Comparison of ENCODE assay signal across 10 cellular contexts in the genomic region with DNA sequence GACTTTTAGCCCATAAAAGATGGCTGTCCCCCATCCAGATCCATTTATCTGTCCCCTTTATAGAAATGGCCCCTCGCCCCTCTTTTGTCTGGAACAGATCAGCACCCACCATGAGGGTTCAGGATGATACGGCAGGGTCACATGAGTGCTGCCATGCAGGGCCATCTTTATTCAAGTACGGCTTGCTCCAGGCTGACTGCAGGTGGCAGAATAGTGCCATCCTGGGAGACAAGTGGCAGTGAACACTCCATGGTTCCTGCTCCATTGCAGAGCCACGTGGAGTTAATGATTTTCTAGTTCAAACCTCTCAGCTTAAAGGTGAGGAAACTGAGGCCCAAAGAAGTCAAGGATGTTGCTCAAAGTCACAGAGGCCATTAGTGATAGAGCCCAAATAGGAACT.
DNase-seq lines count a peak whose midpoint lies in the region; ATAC-seq and TF ChIP-seq lines count a peak whose summit lies in the region.
"Had no signal": no experiment of that assay in that cellular context is flagged by ENCODE, and none has a peak within 500 bp of the region (broad histone marks: within the 10 kb centered on the region; RNA-seq: fewer than 3 reads in every experiment).

No MANE protein-coding gene starts in this region.

- no peak overlapping the region for H2AK5ac ChIP-seq in trophoblast cell (ENCODE audit: low read length)

- H3K4me3 ChIP-seq in WI38 (ENCODE audit: low read depth, low read length) = no peak overlapping the region
- H3K4me3 ChIP-seq in trophoblast cell (ENCODE audit: low read depth, low read length) = no peak overlapping the region
- H3K4me3 ChIP-seq: HAP-1 had no signal

- DNase-seq in DMS53 (lab: John Stamatoyannopoulos, UW) (peak; percentile 76), lung microvascular endothelial cell (ENCODE audit: low read depth in 2 of 2) (peak; percentile 7 to 10), glomerular visceral epithelial cell (ENCODE audit: extremely low spot score) (no peak), NCI-H2196 treated with DMSO at 0.1 percent for 48 hours (lab: John Stamatoyannopoulos, UW; ENCODE audit: unreplicated experiment) (no peak), trophoblast cell (no peak)
- DNase-seq: right cardiac atrium had no signal

- H3K4ac ChIP-seq in trophoblast cell (ENCODE audit: low read depth, low read length) = no peak overlapping the region

- no peak for TF ChIP-seq EP300 in Ishikawa (IDR thresholded peaks at IDR 0.05; ENCODE audit: borderline replicate concordance)

- H4K8ac ChIP-seq in trophoblast cell (ENCODE audit: low read depth, low read length) = no peak overlapping the region

- WGBS in trophoblast cell (ENCODE audit: extremely low coverage, insufficient coverage, insufficient read length) = no CpG with 5 or more reads among the region's 4 CpGs

- TF ChIP-seq CTCF in WI38 (IDR thresholded peaks at IDR 0.05; ENCODE audit: low read depth, low read length) = peak; percentile 12; the same call in 1 of the 2 replicates

- no peak overlapping the region for H2BK12ac ChIP-seq in trophoblast cell (ENCODE audit: low read length)

- no peak overlapping the region for H2BK5ac ChIP-seq in trophoblast cell (ENCODE audit: low read depth, low read length, poor library complexity)

- peak; percentile 51 for TF ChIP-seq RAD21 in Ishikawa (IDR thresholded peaks at IDR 0.05; ENCODE audit: low read depth)

- H3K18ac ChIP-seq in trophoblast cell (ENCODE audit: low read length) = no peak overlapping the region

- no peaks in the 10 kb centered on the region for H3K4me1 ChIP-seq in trophoblast cell (ENCODE audit: control insufficient read depth in 1 of 2, insufficient read depth in 2 of 2, low read length in 2 of 2)
- H3K4me1 ChIP-seq: HAP-1 had no signal

- no peak overlapping the region for H3K4me2 ChIP-seq in trophoblast cell (ENCODE audit: low read length)

- ATAC-seq in GM21360 (IDR thresholded peaks at IDR 0.05; ENCODE audit: unreplicated experiment) = no peak
- ATAC-seq: right cardiac atrium had no signal

- no peak overlapping the region for H4K12ac ChIP-seq in trophoblast cell (ENCODE audit: low read depth, low read length)

- H2AFZ ChIP-seq in trophoblast cell (ENCODE audit: insufficient read depth, low read length, poor library complexity) = no peak overlapping the region

- H3K27me3 ChIP-seq in trophoblast cell (ENCODE audit: insufficient read depth, low read length) = no peaks in the 10 kb centered on the region

- H3K9me3 ChIP-seq in trophoblast cell (ENCODE audit: insufficient read depth, low read depth, low read length) = no peaks in the 10 kb centered on the region
- H3K9me3 ChIP-seq: HAP-1 had no signal

- H3K36me3 ChIP-seq in trophoblast cell (ENCODE audit: control insufficient read depth in 1 of 2, insufficient read depth in 2 of 2, low read length in 2 of 2) = no peaks in the 10 kb centered on the region
- H3K36me3 ChIP-seq: HAP-1 had no signal

- H2BK120ac ChIP-seq in trophoblast cell (ENCODE audit: insufficient read depth, low read length, poor library complexity) = no peak overlapping the region

- H3K23ac ChIP-seq in trophoblast cell (ENCODE audit: low read length) = no peak overlapping the region

- H3K9ac ChIP-seq in trophoblast cell (ENCODE audit: low read length) = no peak overlapping the region

- H3K14ac ChIP-seq in trophoblast cell (ENCODE audit: low read length) = no peak overlapping the region

- no peak overlapping the region for H3K27ac ChIP-seq in trophoblast cell (ENCODE audit: low read depth, low read length)

- no peaks in the 10 kb centered on the region for H3K79me2 ChIP-seq in trophoblast cell (ENCODE audit: control insufficient read depth, insufficient read depth, low read length, poor library complexity)

- H3K79me1 ChIP-seq in trophoblast cell (ENCODE audit: low read length) = no peaks in the 10 kb centered on the region

- H4K91ac ChIP-seq in trophoblast cell (ENCODE audit: low read depth, low read length) = no peak overlapping the region

TF ChIP-seq in Ishikawa, 13 proteins besides CTCF, POLR2A, EP300 and RAD21:
- TF ChIP-seq TCF12 (IDR thresholded peaks at IDR 0.05; ENCODE audit: low read depth) (no peak), ZBTB7A (IDR thresholded peaks at IDR 0.05; ENCODE audit: low read depth) (no peak), YY1 (IDR thresholded peaks at IDR 0.05; ENCODE audit: low read depth) (no peak), TAF1 (IDR thresholded peaks at IDR 0.05; ENCODE audit: low read depth) (no peak), TEAD4 (IDR thresholded peaks at IDR 0.05) (no peak), FOXM1 (IDR thresholded peaks at IDR 0.05; ENCODE audit: borderline replicate concordance, low read depth) (no peak), CEBPB (IDR thresholded peaks at IDR 0.05) (no peak), CREB1 (IDR thresholded peaks at IDR 0.05; ENCODE audit: low read depth) (no peak), NFIC (IDR thresholded peaks at IDR 0.05) (no peak)
- TF ChIP-seq, protein P1, sequence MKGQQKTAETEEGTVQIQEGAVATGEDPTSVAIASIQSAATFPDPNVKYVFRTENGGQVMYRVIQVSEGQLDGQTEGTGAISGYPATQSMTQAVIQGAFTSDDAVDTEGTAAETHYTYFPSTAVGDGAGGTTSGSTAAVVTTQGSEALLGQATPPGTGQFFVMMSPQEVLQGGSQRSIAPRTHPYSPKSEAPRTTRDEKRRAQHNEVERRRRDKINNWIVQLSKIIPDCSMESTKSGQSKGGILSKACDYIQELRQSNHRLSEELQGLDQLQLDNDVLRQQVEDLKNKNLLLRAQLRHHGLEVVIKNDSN (IDR thresholded peaks at IDR 0.05) = no peak
- TF ChIP-seq, protein P2, sequence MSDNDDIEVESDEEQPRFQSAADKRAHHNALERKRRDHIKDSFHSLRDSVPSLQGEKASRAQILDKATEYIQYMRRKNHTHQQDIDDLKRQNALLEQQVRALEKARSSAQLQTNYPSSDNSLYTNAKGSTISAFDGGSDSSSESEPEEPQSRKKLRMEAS (IDR thresholded peaks at IDR 0.05) = no peak

Comparison
In these comparisons a context has a peak if more than half of its experiments do, and no peak if none do; other contexts are left out.
1. DNase-seq: peak in DMS53 (single experiment) and lung microvascular endothelial cell (2 of 2); none in glomerular visceral epithelial cell (single experiment), NCI-H2196 treated with DMSO at 0.1 percent for 48 hours (single experiment) and trophoblast cell (0 of 2).